8 cellular contexts compared by ENCODE assay signal in genomic region chr1:44217809-44218410, GRCh38. TPM values are rescaled to one million over a fixed set of nuclear protein-coding genes. Genes with fewer than 3 reads are reported as not detected.
DNase-seq lines count a peak whose midpoint lies in the region; ATAC-seq, FAIRE-seq and TF ChIP-seq lines count a peak whose summit lies in the region.

No MANE protein-coding gene starts in this region.

- peaks cover 2% of the 10 kb centered on the region for H3K36me3 ChIP-seq in kidney epithelial cell (ENCODE audit: control insufficient read depth, insufficient read depth, low read length)

- no peaks in the 10 kb centered on the region for H3K27me3 ChIP-seq in kidney epithelial cell (ENCODE audit: control insufficient read depth, insufficient read depth, low read length)

- H3K4me3 ChIP-seq in AG10803 (ENCODE audit: low read length), result no peak overlapping the region
- no peak overlapping the region for H3K4me3 ChIP-seq in kidney epithelial cell (ENCODE audit: low read depth, low read length)

- DNase-seq in AG10803 (ENCODE audit: low read depth) (peak; percentile 55), H54 (ENCODE audit: insufficient read length, low spot score) (no peak), NCI-H345 (lab: John Stamatoyannopoulos, UW) (peak; percentile 44), kidney epithelial cell (ENCODE audit: low read depth) (no peak)
- peak; percentile 75 for DNase-seq in activated CD4-positive, CD25-positive, alpha-beta regulatory T cell treated with anti-CD3 and anti-CD28 coated beads, Interleukin-2, amount 50 U/mL, for 72 hours
- peak; percentile 39 for DNase-seq in central memory CD4-positive, alpha-beta T cell
- peak; percentile 84 for DNase-seq in stimulated activated CD4-positive, alpha-beta T cell treated with anti-CD3 and anti-CD28 coated beads, Interleukin-2, amount 100 ng/mL, for 24 hours

- TF ChIP-seq CTCF in AG10803 (conservative IDR thresholded peaks at IDR 0.05; ENCODE audit: low read length), result peak; percentile 97
- TF ChIP-seq CTCF in kidney epithelial cell (IDR thresholded peaks at IDR 0.05; ENCODE audit: insufficient read depth, low read length, poor library complexity, severe bottlenecking), result peak; percentile 96

- no peak for TF ChIP-seq POLR2A in H54 (IDR thresholded peaks at IDR 0.05; ENCODE audit: low read depth, low read length)

- FAIRE-seq in H54 (lab: Jason Lieb, UNC), result peak; percentile 20

- no peak for ATAC-seq in GM18517 (IDR thresholded peaks at IDR 0.05; ENCODE audit: unreplicated experiment)

RNA-seq across cellular contexts. Expression of gene DMAP1, which starts 4.6 kb away (rescaled TPM):
- total RNA-seq in kidney epithelial cell, result 47.3 and 64.7 TPM in 2 replicates

Comparison
In these comparisons a context has a peak if more than half of its experiments do, and no peak if none do; other contexts are left out.
1. DNase-seq: peak in AG10803 (single experiment), NCI-H345 (single experiment), activated CD4-positive, CD25-positive, alpha-beta regulatory T cell treated with anti-CD3 and anti-CD28 coated beads, Interleukin-2, amount 50 U/mL, for 72 hours (single experiment), central memory CD4-positive, alpha-beta T cell (single experiment) and stimulated activated CD4-positive, alpha-beta T cell treated with anti-CD3 and anti-CD28 coated beads, Interleukin-2, amount 100 ng/mL, for 24 hours (2 of 2); none in H54 (single experiment) and kidney epithelial cell (single experiment).